Comparison of ENCODE assay signal across 10 cellular contexts in genomic region chr14:70018713-70019201, GRCh38.
DNase-seq lines count a peak whose midpoint lies in the region; ATAC-seq and TF ChIP-seq lines count a peak whose summit lies in the region.
"Had no signal": no experiment of that assay in that cellular context is flagged by ENCODE, and none has a peak within 500 bp of the region (broad histone marks: within the 10 kb centered on the region; RNA-seq: fewer than 3 reads in every experiment).

No MANE protein-coding gene starts in this region.

- H3K4me1 ChIP-seq in BLaER1 treated with 17β-estradiol and CSF1 and Interleukin-3, amounts not matched to agents 10 nM and 100 nM = peaks cover 43 to 63% (median 51%) of the 10 kb centered on the region in 10 experiments

- H3K27ac Mint-ChIP-seq in MCF 10A (ENCODE audit: low read depth, unreplicated experiment) = peak overlapping the region; percentile 40
- H3K27ac Mint-ChIP-seq in WTC11 = no peak overlapping the region

- H3K27me3 ChIP-seq in BLaER1 treated with 17β-estradiol and CSF1 and Interleukin-3, amounts not matched to agents 10 nM and 100 nM = no peaks in the 10 kb centered on the region
- H3K27me3 ChIP-seq: vagina had no signal

- TF ChIP-seq CTCF in MCF 10A (IDR thresholded peaks at IDR 0.05; ENCODE audit: unreplicated experiment) (no peak), WTC11 (IDR thresholded peaks at IDR 0.05) (no peak)

- DNase-seq in MCF 10A (ENCODE audit: unreplicated experiment) (peak; percentile 19), myocyte (ENCODE audit: low read depth) (peak; percentile 31), middle frontal gyrus (ENCODE audit: extremely low spot score, low spot score) (no peak), NCI-H128 (lab: John Stamatoyannopoulos, UW; ENCODE audit: unreplicated experiment) (no peak), WTC11 (ENCODE audit: low spot score) (no peak)
- no peak for DNase-seq in stimulated activated naive CD4-positive, alpha-beta T cell treated with Interleukin-2 at 50 U/mL for 16 hours (lab: John Stamatoyannopoulos, UW)

- H3K4me2 ChIP-seq in BLaER1 treated with 17β-estradiol and CSF1 and Interleukin-3, amounts not matched to agents 10 nM and 100 nM = peak overlapping the region; percentile 78 to 97 (median 92)

- 0 out of 22 replicates have a peak, but pooled peaks cover 0 to 4% (median 0%) of the 10 kb centered on the region in 11 experiments for H4K20me1 ChIP-seq in BLaER1 treated with 17β-estradiol and CSF1 and Interleukin-3, amounts not matched to agents 10 nM and 100 nM

- H3K9me3 ChIP-seq in BLaER1 treated with 17β-estradiol and CSF1 and Interleukin-3, amounts not matched to agents 10 nM and 100 nM (replicated peaks in 1 of 11) = no peaks in the 10 kb centered on the region
- H3K9me3 ChIP-seq: vagina had no signal

- peak overlapping the region; percentile 7 to 67 (median 53); a peak in 16 of 22 replicates for H3K9ac ChIP-seq in BLaER1 treated with 17β-estradiol and CSF1 and Interleukin-3, amounts not matched to agents 10 nM and 100 nM

- no peaks in the 10 kb centered on the region for H3K9me3 Mint-ChIP-seq in MCF 10A (ENCODE audit: unreplicated experiment)
- no peaks in the 10 kb centered on the region for H3K9me3 Mint-ChIP-seq in WTC11

- no TSS peak for BruUV-seq in MCF 10A (replicated peaks; lab: Mats Ljungman, UMichigan)

- H3K4me1 Mint-ChIP-seq in MCF 10A (ENCODE audit: insufficient read depth, unreplicated experiment) = peaks cover 17% of the 10 kb centered on the region
- H3K4me1 Mint-ChIP-seq in WTC11 = peaks cover 9% of the 10 kb centered on the region

- CTCF ChIA-PET in MCF 10A (lab: Yijun Ruan, JAX) = interaction anchor here (1.1 to 2.0 kb wide), 5 partner anchors 9 to 200 kb away, joined by 4 to 12 read pairs (median 5); no protein-coding TSS in a partner anchor
- CTCF ChIA-PET in WTC11 (lab: Charles Lee) = interaction anchor here (0.7 to 1.9 kb wide), 5 partner anchors 9 to 299 kb away, joined by 3 to 8 read pairs (median 3); partner anchors contain the start of gene SMOC1

- intact Hi-C loops in MCF 10A (cut with micrococcal nuclease) = no loop called here

- H3K27ac ChIP-seq in BLaER1 treated with 17β-estradiol and CSF1 and Interleukin-3, amounts not matched to agents 10 nM and 100 nM = peak overlapping the region in 8 of 11 experiments; percentile 53 to 78 (median 68); a peak in 17 of 22 replicates
- H3K27ac ChIP-seq: vagina had no signal

- H3K4me3 Mint-ChIP-seq in MCF 10A (ENCODE audit: unreplicated experiment) (no peak overlapping the region), WTC11 (no peak overlapping the region)

- no peaks in the 10 kb centered on the region for H3K27me3 Mint-ChIP-seq in MCF 10A (ENCODE audit: insufficient read depth, unreplicated experiment)
- H3K27me3 Mint-ChIP-seq in WTC11 (ENCODE audit: low read depth) = no peaks in the 10 kb centered on the region; the same call in 1 of the 2 replicates

- H3K36me3 Mint-ChIP-seq in MCF 10A (ENCODE audit: insufficient read depth, unreplicated experiment) (peaks cover 7% of the 10 kb centered on the region), WTC11 (no peaks in the 10 kb centered on the region)

- ATAC-seq in HG02759 (IDR thresholded peaks at IDR 0.05; ENCODE audit: unreplicated experiment) (peak; percentile 71), WTC11 (no peak)
- ATAC-seq: K562 had no signal

- H3K36me3 ChIP-seq in BLaER1 treated with 17β-estradiol and CSF1 and Interleukin-3, amounts not matched to agents 10 nM and 100 nM = no peaks in the 10 kb centered on the region
- H3K36me3 ChIP-seq: vagina had no signal

- peak overlapping the region; percentile 22 to 67 (median 54); a peak in 19 of 20 replicates for H3K4me3 ChIP-seq in BLaER1 treated with 17β-estradiol and CSF1 and Interleukin-3, amounts not matched to agents 10 nM and 100 nM
- H3K4me3 ChIP-seq: K562 had no signal

- POLR2A ChIA-PET in MCF 10A (lab: Yijun Ruan, JAX) = interaction anchor here (0.6 to 5.0 kb wide), 11 partner anchors 9 to 365 kb away, joined by 3 to 37 read pairs (median 3); partner anchors contain the start of gene SRSF5
- POLR2A ChIA-PET in WTC11 (lab: Charles Lee) = no interaction called here

TF ChIP-seq in WTC11, 78 proteins besides CTCF, POLR2A, EP300 and RAD21:
- TF ChIP-seq ZSCAN18 (CRISPR knock-in tag; IDR thresholded peaks at IDR 0.05) = no peak
- no peak for TF ChIP-seq IRF1 (CRISPR knock-in tag; IDR thresholded peaks at IDR 0.05)
- TF ChIP-seq RORB (CRISPR knock-in tag; IDR thresholded peaks at IDR 0.05) = no peak
- TF ChIP-seq TCF7 (CRISPR knock-in tag; IDR thresholded peaks at IDR 0.05; ENCODE audit: low read depth) = no peak
- no peak for TF ChIP-seq CDX4 (CRISPR knock-in tag; IDR thresholded peaks at IDR 0.05; ENCODE audit: borderline replicate concordance)
- no peak for TF ChIP-seq CBFB (CRISPR knock-in tag; IDR thresholded peaks at IDR 0.05; ENCODE audit: low read depth)
- TF ChIP-seq SOX15 (CRISPR knock-in tag; IDR thresholded peaks at IDR 0.05) = no peak
- TF ChIP-seq NFYB (CRISPR knock-in tag; conservative IDR thresholded peaks at IDR 0.05; ENCODE audit: low read depth) = no peak
- no peak for TF ChIP-seq ATF6 (CRISPR knock-in tag; IDR thresholded peaks at IDR 0.05)
- no peak for TF ChIP-seq KAT7 (CRISPR knock-in tag; IDR thresholded peaks at IDR 0.05; ENCODE audit: borderline replicate concordance)
- no peak for TF ChIP-seq GABPB1 (CRISPR knock-in tag; IDR thresholded peaks at IDR 0.05)
- TF ChIP-seq TEAD4 (CRISPR knock-in tag; IDR thresholded peaks at IDR 0.05) = no peak

Comparison
In these comparisons a context has a peak if more than half of its experiments do, and no peak if none do; other contexts are left out.
1. DNase-seq: peak in MCF 10A (single experiment) and myocyte (single experiment); none in middle frontal gyrus (single experiment), NCI-H128 (single experiment), stimulated activated naive CD4-positive, alpha-beta T cell treated with Interleukin-2 at 50 U/mL for 16 hours (single experiment) and WTC11 (single experiment).